Comparison of ENCODE assay signal across 13 cellular contexts in genomic region chr1:246726255-246726679, GRCh38. TPM values are rescaled to one million over a fixed set of nuclear protein-coding genes. Genes with fewer than 3 reads are reported as not detected.
DNase-seq lines count a peak whose midpoint lies in the region; ATAC-seq and TF ChIP-seq lines count a peak whose summit lies in the region.
"Had no signal": no experiment of that assay in that cellular context is flagged by ENCODE, and none has a peak within 500 bp of the region (broad histone marks: within the 10 kb centered on the region; RNA-seq: fewer than 3 reads in every experiment).

No MANE protein-coding gene starts in this region.

- H3K27ac Mint-ChIP-seq in activated naive CD4-positive, alpha-beta T cell treated with anti-CD3 and anti-CD28 coated beads for 36 hours, result no peak overlapping the region

- H3K4me1 ChIP-seq in stomach, result peaks cover 11 to 30% (median 25%) of the 10 kb centered on the region in 4 donors
- peaks cover 5% of the 10 kb centered on the region for H3K4me1 ChIP-seq in effector memory CD4-positive, alpha-beta T cell (ENCODE audit: control insufficient read depth, insufficient read depth, low read length, poor library complexity, severe bottlenecking)

- H3K27me3 ChIP-seq in stomach, result no peaks in the 10 kb centered on the region
- H3K27me3 ChIP-seq in effector memory CD4-positive, alpha-beta T cell (replicated peaks; ENCODE audit: control insufficient read depth, insufficient read depth, low read length, poor library complexity, severe bottlenecking), result no peaks in the 10 kb centered on the region

- peak overlapping the region; percentile 94; the same call in 1 of the 2 replicates for H3K27ac ChIP-seq in VCaP
- H3K27ac ChIP-seq in stomach, result peak overlapping the region in 3 of 5 donors; percentile 84 to 91 (median 86)
- no peak overlapping the region for H3K27ac ChIP-seq in effector memory CD4-positive, alpha-beta T cell (ENCODE audit: insufficient read depth, low read length, poor library complexity, severe bottlenecking)

- DNase-seq in NOMO-1 (lab: John Stamatoyannopoulos, UW; ENCODE audit: unreplicated experiment in 2 of 2) (peak; percentile 3 to 20), NOMO-1 treated with dmso at 0.1 percent for 144 hours (lab: John Stamatoyannopoulos, UW; ENCODE audit: unreplicated experiment) (no peak), left lobe of liver (ENCODE audit: low spot score) (peak; percentile 75), stomach (no peak)
- no peak for DNase-seq in effector memory CD4-positive, alpha-beta T cell
- DNase-seq in activated naive CD4-positive, alpha-beta T cell treated with anti-CD3 and anti-CD28 coated beads for 36 hours, result no peak
- DNase-seq: 8988T, dermis blood vessel endothelial cell, NCI-H1436 treated with DMSO at 0.1 percent for 48 hours, NCI-H446 treated with DMSO at 0.1 percent for 48 hours, RPMI8226 had no signal

- ATAC-seq in left lobe of liver, result peak; percentile 17
- no peak for ATAC-seq in GM21619 (IDR thresholded peaks at IDR 0.05; ENCODE audit: unreplicated experiment)

- CTCF ChIA-PET in activated naive CD4-positive, alpha-beta T cell treated with anti-CD3 and anti-CD28 coated beads for 36 hours (lab: Charles Lee), result no interaction called here

- H3K4me3 ChIP-seq in stomach, result no peak overlapping the region
- no peak overlapping the region for H3K4me3 ChIP-seq in effector memory CD4-positive, alpha-beta T cell (ENCODE audit: insufficient read depth, low read depth, low read length, poor library complexity, severe bottlenecking)

- TF ChIP-seq EP300 in stomach (IDR thresholded peaks at IDR 0.05), result no peak

- peaks cover 40% of the 10 kb centered on the region for H3K36me3 Mint-ChIP-seq in activated naive CD4-positive, alpha-beta T cell treated with anti-CD3 and anti-CD28 coated beads for 36 hours (ENCODE audit: low read depth)

- TF ChIP-seq CTCF in VCaP (conservative IDR thresholded peaks at IDR 0.05) (no peak), stomach (IDR thresholded peaks at IDR 0.05) (no peak)

- H3K4me1 Mint-ChIP-seq in activated naive CD4-positive, alpha-beta T cell treated with anti-CD3 and anti-CD28 coated beads for 36 hours (ENCODE audit: low read depth), result peaks cover 10% of the 10 kb centered on the region

- peaks cover 20% of the 10 kb centered on the region for H3K9me3 Mint-ChIP-seq in activated naive CD4-positive, alpha-beta T cell treated with anti-CD3 and anti-CD28 coated beads for 36 hours

- H3K9me3 ChIP-seq in stomach, result peaks cover 0 to 6% (median 3%) of the 10 kb centered on the region in 4 donors
- H3K9me3 ChIP-seq in effector memory CD4-positive, alpha-beta T cell (ENCODE audit: control insufficient read depth, low read length), result no peaks in the 10 kb centered on the region

- no peak overlapping the region for H3K4me3 Mint-ChIP-seq in activated naive CD4-positive, alpha-beta T cell treated with anti-CD3 and anti-CD28 coated beads for 36 hours

- 58 to 70% (median 63%) methylated on average over 4 of the region's 4 CpGs for WGBS in stomach, 5 donors

- peaks cover 7 to 48% (median 45%) of the 10 kb centered on the region in 4 donors for H3K36me3 ChIP-seq in stomach
- no peaks in the 10 kb centered on the region for H3K36me3 ChIP-seq in effector memory CD4-positive, alpha-beta T cell (ENCODE audit: control insufficient read depth, insufficient read depth, low read length)

- H3K27me3 Mint-ChIP-seq in activated naive CD4-positive, alpha-beta T cell treated with anti-CD3 and anti-CD28 coated beads for 36 hours (ENCODE audit: low read depth), result no peaks in the 10 kb centered on the region

- intact Hi-C loops in stomach (cut with DNase I; ENCODE audit: low total_unique reads), result no loop called here
- intact Hi-C loops in activated naive CD4-positive, alpha-beta T cell treated with anti-CD3 and anti-CD28 coated beads for 36 hours (cut with micrococcal nuclease), result loop anchor here (10.0 kb wide), 1 partner anchor 771 kb away; no protein-coding TSS in a partner anchor

- no peak for TF ChIP-seq POLR2A in stomach (IDR thresholded peaks at IDR 0.05)

RNA-seq across cellular contexts. Expression of gene SCCPDH, which starts 2.1 kb away (rescaled TPM):
- total RNA-seq in left lobe of liver, result 94.6 TPM
- total RNA-seq in stomach, result 10 to 100 TPM; 13.4 to 66.3 (median 21.7) TPM
- 10 to 100 TPM; 13.6 to 19.9 (median 15.4) TPM for polyA plus RNA-seq in stomach
- total RNA-seq in activated naive CD4-positive, alpha-beta T cell treated with anti-CD3 and anti-CD28 coated beads for 36 hours, result 10 to 100 TPM; 23.8 to 24.3 TPM

Comparison
In these comparisons a context has a peak if more than half of its experiments do, and no peak if none do; other contexts are left out.
1. DNase-seq: peak in NOMO-1 (2 of 2) and left lobe of liver (single experiment); none in NOMO-1 treated with dmso at 0.1 percent for 144 hours (single experiment), stomach (single experiment), effector memory CD4-positive, alpha-beta T cell (0 of 3) and activated naive CD4-positive, alpha-beta T cell treated with anti-CD3 and anti-CD28 coated beads for 36 hours (single experiment).